ENCODE assay signal across 14 cellular contexts in the genomic region with DNA sequence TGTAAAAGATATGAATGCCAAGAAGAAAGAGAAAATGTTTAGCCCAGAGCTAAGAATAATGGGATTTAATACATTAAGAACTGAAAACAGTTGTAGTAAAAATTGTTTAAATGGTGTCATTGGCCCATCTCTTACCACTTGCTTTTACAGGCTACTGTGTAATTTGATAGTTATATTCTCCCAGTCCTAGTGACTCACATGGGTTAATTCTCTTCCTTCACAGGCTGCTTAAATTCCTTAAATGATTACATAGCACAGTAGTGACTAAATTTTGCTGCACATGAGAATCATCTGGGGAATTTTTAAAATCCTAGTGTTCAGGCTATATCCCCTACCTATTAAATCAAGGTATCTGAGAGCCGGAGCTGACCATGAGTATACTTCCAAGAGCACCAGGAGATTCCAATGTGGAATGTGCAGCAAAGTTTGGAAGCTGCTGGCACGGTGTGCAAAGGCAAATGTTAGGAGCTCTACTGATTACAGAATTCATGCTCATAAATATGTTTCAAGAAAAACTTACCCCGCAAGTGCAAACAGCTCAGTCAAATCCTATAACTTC. TPM values are rescaled to one million over a fixed set of nuclear protein-coding genes. Genes with fewer than 3 reads are reported as not detected.
DNase-seq lines count a peak whose midpoint lies in the region; ATAC-seq and TF ChIP-seq lines count a peak whose summit lies in the region.
"Had no signal": no experiment of that assay in that cellular context is flagged by ENCODE, and none has a peak within 500 bp of the region (broad histone marks: within the 10 kb centered on the region; RNA-seq: fewer than 3 reads in every experiment).

No MANE protein-coding gene starts in this region.

- no peaks in the 10 kb centered on the region for H3K27me3 ChIP-seq in prostate gland (replicated peaks; ENCODE audit: insufficient read depth)
- H3K27me3 ChIP-seq: dorsolateral prefrontal cortex had no signal

- H3K27ac ChIP-seq in epithelial cell of prostate (no peak overlapping the region), prostate gland (no peak overlapping the region)
- H3K27ac ChIP-seq: dorsolateral prefrontal cortex, parathyroid adenoma had no signal

- ATAC-seq in mucosa of descending colon, result no peak
- ATAC-seq: activated CD8-positive, alpha-beta T cell treated with anti-CD3 and anti-CD28 coated beads for 36 hours had no signal

- H3K36me3 ChIP-seq in prostate gland (no peaks in the 10 kb centered on the region), mucosa of descending colon (ENCODE audit: low read depth) (no peaks in the 10 kb centered on the region)

- no peaks in the 10 kb centered on the region for H3K9me3 ChIP-seq in prostate gland
- no peaks in the 10 kb centered on the region for H3K9me3 ChIP-seq in mucosa of descending colon

- no peaks in the 10 kb centered on the region for H3K4me1 ChIP-seq in prostate gland (replicated peaks)
- no peaks in the 10 kb centered on the region for H3K4me1 ChIP-seq in mucosa of descending colon (ENCODE audit: low read depth)
- H3K4me1 ChIP-seq: parathyroid adenoma had no signal

- no peak for TF ChIP-seq CTCF in prostate gland (IDR thresholded peaks at IDR 0.05)
- TF ChIP-seq CTCF in mucosa of descending colon (IDR thresholded peaks at IDR 0.05), result no peak

- DNase-seq in EL (peak; percentile 84), M059J (ENCODE audit: low read depth) (peak; percentile 87), epithelial cell of prostate (ENCODE audit: low read depth, low spot score) (peak; percentile 27), renal cortical epithelial cell (ENCODE audit: low read depth) (peak; percentile 83), prostate gland (ENCODE audit: low spot score) (no peak), amygdala (lab: John Stamatoyannopoulos, UW) (no peak), mucosa of descending colon (no peak), NCI-H748 (lab: John Stamatoyannopoulos, UW; ENCODE audit: unreplicated experiment) (no peak)
- DNase-seq: activated CD8-positive, alpha-beta T cell treated with anti-CD3 and anti-CD28 coated beads for 36 hours; activated naive CD4-positive, alpha-beta T cell; DMS79 treated with DMSO at 0.1 percent for 48 hours; dorsolateral prefrontal cortex; stimulated activated CD4-positive, alpha-beta T cell treated with anti-CD3 and anti-CD28 coated beads, Interleukin-4, amount 100 ng/mL, for 1 hour had no signal

- 28% methylated on average over 3 of the region's 3 CpGs for WGBS in prostate gland

- TF ChIP-seq POLR2A in prostate gland (IDR thresholded peaks at IDR 0.05), result no peak

- intact Hi-C loops in prostate gland (cut with DNase I) (no loop called here), mucosa of descending colon (cut with DNase I, micrococcal nuclease) (no loop called here)

- no peak overlapping the region for H3K4me3 ChIP-seq in prostate gland
- no peak overlapping the region for H3K4me3 ChIP-seq in mucosa of descending colon
- H3K4me3 ChIP-seq: dorsolateral prefrontal cortex had no signal

RNA-seq across cellular contexts. Expression of gene ZNF800, which starts 45.3 kb away (rescaled TPM):
- 24.8 and 25.1 TPM in 2 replicates for total RNA-seq in M059J (2014; rRNA removed; shearing (Covaris generic))
- total RNA-seq in renal cortical epithelial cell (12.3 and 24.6 TPM in 2 replicates), prostate gland (10 to 100 TPM; 29.8 to 33.9 TPM), mucosa of descending colon (10 to 100 TPM; 26.9 to 38.7 (median 35.6) TPM)

Comparison
In these comparisons a context has a peak if more than half of its experiments do, and no peak if none do; other contexts are left out.
1. DNase-seq: peak in EL (single experiment), M059J (single experiment), epithelial cell of prostate (single experiment) and renal cortical epithelial cell (single experiment); none in prostate gland (single experiment), amygdala (0 of 56), mucosa of descending colon (0 of 3) and NCI-H748 (single experiment).